In the genomic region with DNA sequence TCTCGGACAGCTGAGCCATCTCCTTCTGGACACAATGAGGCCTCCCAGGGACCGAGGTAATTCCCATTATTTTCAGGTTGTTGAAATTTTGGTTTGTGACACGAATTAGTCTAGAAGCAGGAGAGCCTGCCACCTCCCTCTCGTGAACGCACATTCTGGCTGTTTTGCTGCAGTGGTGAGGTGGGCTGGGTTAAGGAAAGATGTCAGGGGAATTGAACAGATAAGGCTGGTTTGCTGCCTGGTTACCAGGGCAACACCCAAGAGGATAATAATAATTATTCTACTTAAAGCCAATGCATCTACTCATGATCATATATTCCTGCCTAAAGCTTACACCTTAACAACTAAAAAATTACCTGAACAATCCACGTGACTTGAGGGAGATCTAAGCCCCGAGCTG, we compare ENCODE assay signal across 21 cellular contexts. TPM values are rescaled to one million over a fixed set of nuclear protein-coding genes. Genes with fewer than 3 reads are reported as not detected.
"Had no signal": no experiment of that assay in that cellular context is flagged by ENCODE, and none has a peak within 500 bp of the region (broad histone marks: within the 10 kb centered on the region; RNA-seq: fewer than 3 reads in every experiment).

No MANE protein-coding gene starts in this region.

- H2AFZ ChIP-seq: hepatocyte had no signal

- H3K79me2 ChIP-seq: hepatocyte had no signal

- H3K27ac ChIP-seq: body of pancreas, hepatocyte, left lung, right atrium auricular region, transverse colon, vagina, WERI-Rb-1 had no signal

- DNase-seq: activated CD8-positive, alpha-beta memory T cell treated with anti-CD3 and anti-CD28 coated beads, Interleukin-2, amount 50 U/mL, for 4 hours; activated CD8-positive, alpha-beta T cell treated with anti-CD3 and anti-CD28 coated beads, Interleukin-2, amount 10 ng/mL, durations not matched to agents 7 days and 5 days; activated effector memory CD4-positive, alpha-beta T cell treated with anti-CD3 and anti-CD28 coated beads, Interleukin-2, amount 50 U/mL, for 16 hours; activated T-cell treated with anti-CD3 and anti-CD28 coated beads, Interleukin-2, amount 50 U/mL, for 48 hours; amniotic stem cell; body of pancreas; cortex of kidney; effector CD4-positive, alpha-beta T cell; islet precursor cell; left lung; natural killer cell; stimulated activated naive CD8-positive, alpha-beta T cell treated with anti-CD3 and anti-CD28 coated beads, Interleukin-15, Interleukin-2, amounts not matched to agents 100 U/mL and 50 U/mL, for 24 hours; T-helper 1 cell; transverse colon; WERI-Rb-1 had no signal

- H3K4me2 ChIP-seq: hepatocyte had no signal

- H3K4me1 ChIP-seq: body of pancreas, left lung, right atrium auricular region, vagina had no signal

- H3K9me3 ChIP-seq: body of pancreas, left lung, right atrium auricular region, transverse colon, vagina had no signal

- ATAC-seq: activated CD8-positive, alpha-beta T cell treated with anti-CD3 and anti-CD28 coated beads, Interleukin-2, amount 10 ng/mL, durations not matched to agents 7 days and 5 days; body of pancreas; left lung; natural killer cell; stimulated activated naive CD8-positive, alpha-beta T cell treated with anti-CD3 and anti-CD28 coated beads, Interleukin-15, Interleukin-2, amounts not matched to agents 100 U/mL and 50 U/mL, for 24 hours had no signal

- H3K4me3 ChIP-seq: body of pancreas, hepatocyte, left lung, right atrium auricular region, transverse colon, vagina had no signal

- H3K27me3 ChIP-seq: body of pancreas, hepatocyte, left lung, right atrium auricular region, transverse colon, vagina had no signal

RNA-seq across cellular contexts. Expression of gene BARHL1, which starts 49.3 kb away (rescaled TPM):
- total RNA-seq: activated CD8-positive, alpha-beta T cell treated with anti-CD3 and anti-CD28 coated beads, Interleukin-2, amount 10 ng/mL, durations not matched to agents 7 days and 5 days; body of pancreas; fibroblast of lung; hepatocyte; left lung; mucosa of gallbladder; natural killer cell; posterior vena cava; right atrium auricular region; transverse colon; vagina had no signal
- polyA plus RNA-seq: fibroblast of lung, hepatocyte had no signal
